8 cellular contexts compared by ENCODE assay signal in the genomic region with DNA sequence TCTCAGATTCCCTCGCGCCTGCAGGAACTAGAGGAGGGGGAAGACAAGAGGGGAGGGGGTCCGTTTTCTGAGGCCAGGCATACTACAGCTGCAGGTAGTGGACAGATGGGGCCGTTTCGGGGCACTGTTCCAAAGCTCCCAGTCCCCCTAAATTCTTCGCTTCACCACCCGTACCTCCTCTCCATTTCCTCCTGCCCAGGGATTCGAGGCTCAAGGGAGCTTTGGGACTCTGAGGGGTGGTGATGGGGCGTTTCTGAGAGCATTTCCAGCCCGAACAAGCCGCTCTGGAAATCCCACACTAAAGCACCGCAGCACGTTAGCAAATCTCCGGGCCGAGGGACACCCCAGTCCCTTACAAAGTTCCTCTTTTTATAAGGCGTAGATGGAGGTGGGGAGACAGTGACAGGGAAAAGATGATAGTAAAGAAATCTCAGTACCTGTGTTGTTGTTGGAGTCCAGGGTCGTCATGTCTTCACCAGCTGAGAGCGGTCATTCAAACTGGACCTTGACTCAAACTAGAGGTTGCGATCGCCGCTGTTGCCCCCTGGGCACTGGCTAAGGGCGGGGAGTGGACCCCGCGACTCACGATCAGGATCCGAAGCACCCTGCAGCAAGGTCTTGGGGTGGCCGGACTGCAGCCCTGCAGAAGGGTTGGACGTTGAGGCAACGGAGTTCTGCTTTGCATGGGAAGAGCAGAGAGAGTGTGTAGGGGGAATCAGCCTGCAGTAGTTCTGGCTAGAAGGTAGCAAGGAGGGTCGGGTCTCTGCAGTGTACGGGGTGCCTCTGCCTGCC.
DNase-seq lines count a peak whose midpoint lies in the region; ATAC-seq and TF ChIP-seq lines count a peak whose summit lies in the region.

No MANE protein-coding gene starts in this region.

- H3K36me3 ChIP-seq in adipocyte (ENCODE audit: control insufficient read depth, insufficient read depth, low read length, severe bottlenecking): peaks cover 25% of the 10 kb centered on the region

- DNase-seq in HCEC 1CT (peak; percentile 26), adipocyte (ENCODE audit: low read depth) (peak; percentile 21), substantia nigra (lab: John Stamatoyannopoulos, UW) (no peak), DMS114 treated with DMSO at 0.1 percent for 48 hours (lab: John Stamatoyannopoulos, UW; ENCODE audit: unreplicated experiment) (no peak)
- no peak for DNase-seq in activated CD8-positive, alpha-beta memory T cell treated with anti-CD3 and anti-CD28 coated beads, Interleukin-2, amount 50 U/mL, for 4 hours

- ATAC-seq in GM21367 (IDR thresholded peaks at IDR 0.05; ENCODE audit: unreplicated experiment): no peak

- peak overlapping the region; percentile 99 for H3K9ac ChIP-seq in adipocyte (ENCODE audit: low read length)

- peak overlapping the region; percentile 99 for H3K4me3 ChIP-seq in adipocyte (ENCODE audit: low read length)
- peak overlapping the region; percentile 57 for H3K4me3 ChIP-seq in iPS-18c (ENCODE audit: insufficient read depth, low read depth, low read length)

- peaks cover 56% of the 10 kb centered on the region for H3K4me1 ChIP-seq in adipocyte (ENCODE audit: control insufficient read depth, insufficient read depth, low read length)

- peak overlapping the region; percentile 64 for H3K27ac ChIP-seq in 22Rv1
- H3K27ac ChIP-seq in substantia nigra (ENCODE audit: low read depth, low read length, poor library complexity, severe bottlenecking): peak overlapping the region; percentile 87

- no peak for TF ChIP-seq CTCF in 22Rv1 (IDR thresholded peaks at IDR 0.05)

- no peaks in the 10 kb centered on the region for H3K9me3 ChIP-seq in adipocyte (ENCODE audit: control insufficient read depth, low read length)
- no peaks in the 10 kb centered on the region for H3K9me3 ChIP-seq in iPS-18c (ENCODE audit: control insufficient read depth, insufficient read depth, low read length)

- H3K27me3 ChIP-seq in adipocyte (replicated peaks; ENCODE audit: control insufficient read depth, insufficient read depth, low read length): no peaks in the 10 kb centered on the region

Comparison
In these comparisons a context has a peak if more than half of its experiments do, and no peak if none do; other contexts are left out.
1. DNase-seq: peak in HCEC 1CT (single experiment) and adipocyte (single experiment); none in substantia nigra (0 of 49), activated CD8-positive, alpha-beta memory T cell treated with anti-CD3 and anti-CD28 coated beads, Interleukin-2, amount 50 U/mL, for 4 hours (single experiment) and DMS114 treated with DMSO at 0.1 percent for 48 hours (single experiment).